9 cellular contexts compared by ENCODE assay signal in the genomic region with DNA sequence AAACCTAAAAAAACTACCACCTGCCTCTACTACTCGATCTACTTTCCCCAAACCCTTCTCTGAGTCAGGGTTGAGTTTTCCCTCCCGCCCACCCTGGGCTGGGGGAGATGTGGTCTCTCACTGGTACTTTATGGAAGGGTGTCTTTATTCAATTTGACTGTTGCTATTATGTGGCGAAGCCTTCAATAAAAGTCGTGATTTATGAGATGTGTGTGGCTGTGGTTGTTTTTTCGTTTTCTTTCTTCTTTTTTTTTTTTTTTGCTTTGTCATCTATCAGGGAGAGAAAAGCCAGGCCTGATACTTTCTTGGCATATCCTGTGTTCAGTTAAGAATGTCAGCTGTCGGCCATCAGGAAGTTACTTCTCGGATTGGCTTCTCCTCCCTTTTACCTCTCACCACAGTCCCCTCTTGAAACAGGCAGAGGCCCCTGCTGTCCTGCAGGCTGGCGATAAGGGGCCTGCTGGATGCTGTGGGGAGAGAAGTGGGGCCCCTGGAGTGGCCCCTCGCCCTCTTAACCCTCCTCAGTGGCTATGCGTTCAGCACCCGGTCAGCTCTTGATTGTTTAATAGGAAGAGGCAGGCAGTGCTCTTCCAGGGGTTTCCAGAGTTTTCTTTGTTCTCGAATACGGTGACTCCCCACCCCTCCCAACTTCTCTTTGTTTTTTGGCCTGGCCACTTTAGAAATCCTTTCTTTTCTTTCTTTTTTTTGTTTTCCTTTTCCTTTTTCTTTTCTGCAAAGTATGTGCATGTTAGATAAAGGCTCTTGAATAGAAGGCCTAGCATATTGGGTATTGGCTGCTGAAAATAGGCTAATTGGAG.
DNase-seq lines count a peak whose midpoint lies in the region; ATAC-seq and TF ChIP-seq lines count a peak whose summit lies in the region.
"Had no signal": no experiment of that assay in that cellular context is flagged by ENCODE, and none has a peak within 500 bp of the region (broad histone marks: within the 10 kb centered on the region; RNA-seq: fewer than 3 reads in every experiment).

No MANE protein-coding gene starts in this region.

- no peak overlapping the region for H3K4me3 ChIP-seq in right cardiac atrium (ENCODE audit: low read length)
- H3K4me3 ChIP-seq: skin epidermis had no signal

- peaks cover 21% of the 10 kb centered on the region for H3K4me1 ChIP-seq in right cardiac atrium (ENCODE audit: control insufficient read depth, insufficient read depth, low read length)

- H3K4me3 Mint-ChIP-seq in activated CD4-positive, alpha-beta T cell treated with anti-CD3 and anti-CD28 coated beads, Interleukin-2, amount 10 ng/mL, durations not matched to agents 24 days and 14 days = no peak overlapping the region
- H3K4me3 Mint-ChIP-seq in activated T-cell treated with anti-CD3 and anti-CD28 coated beads, Interleukin-2, amount 50 U/mL, for 4 hours = no peak overlapping the region

- 17% methylated on average over 13 of the region's 13 CpGs for WGBS in right cardiac atrium

- no peak for TF ChIP-seq CTCF in GM20000 (IDR thresholded peaks at IDR 0.05; ENCODE audit: extremely low read depth, missing control alignments)

- no peak for DNase-seq in activated CD4-positive, alpha-beta T cell treated with anti-CD3 and anti-CD28 coated beads, Interleukin-2, amount 10 ng/mL, durations not matched to agents 24 days and 14 days
- DNase-seq in activated CD4-positive, alpha-beta T cell treated with anti-CD3 and anti-CD28 coated beads, Interleukin-2, amount 50 U/mL, for 1 hour = no peak
- no peak for DNase-seq in activated T-cell treated with anti-CD3 and anti-CD28 coated beads, Interleukin-2, amount 50 U/mL, for 4 hours
- DNase-seq in right cardiac atrium = peak in 2 of 3 donors; percentile 68 to 70
- DNase-seq in stimulated activated CD8-positive, alpha-beta memory T cell treated with anti-CD3 and anti-CD28 coated beads, Interleukin-4, amount 100 ng/mL, for 48 hours = peak; percentile 33
- no peak for DNase-seq in NCI-H748 (lab: John Stamatoyannopoulos, UW; ENCODE audit: unreplicated experiment)
- no peak for DNase-seq in GM20000 (ENCODE audit: low spot score)

- H3K4me1 Mint-ChIP-seq in activated CD4-positive, alpha-beta T cell treated with anti-CD3 and anti-CD28 coated beads, Interleukin-2, amount 10 ng/mL, durations not matched to agents 24 days and 14 days = peaks cover 17% of the 10 kb centered on the region
- H3K4me1 Mint-ChIP-seq in activated T-cell treated with anti-CD3 and anti-CD28 coated beads, Interleukin-2, amount 50 U/mL, for 4 hours (ENCODE audit: low read depth) = peaks cover 20% of the 10 kb centered on the region

- no peaks in the 10 kb centered on the region for H3K9me3 ChIP-seq in right cardiac atrium (ENCODE audit: control insufficient read depth, low read length)

- peak overlapping the region; percentile 71 for H3K27ac Mint-ChIP-seq in activated CD4-positive, alpha-beta T cell treated with anti-CD3 and anti-CD28 coated beads, Interleukin-2, amount 10 ng/mL, durations not matched to agents 24 days and 14 days

- no peaks in the 10 kb centered on the region for H3K27me3 ChIP-seq in right cardiac atrium (ENCODE audit: control insufficient read depth, insufficient read depth)

- H3K27me3 Mint-ChIP-seq in activated CD4-positive, alpha-beta T cell treated with anti-CD3 and anti-CD28 coated beads, Interleukin-2, amount 10 ng/mL, durations not matched to agents 24 days and 14 days = no peaks in the 10 kb centered on the region
- H3K27me3 Mint-ChIP-seq in activated T-cell treated with anti-CD3 and anti-CD28 coated beads, Interleukin-2, amount 50 U/mL, for 4 hours (ENCODE audit: low read depth) = no peaks in the 10 kb centered on the region

- H3K36me3 Mint-ChIP-seq in activated CD4-positive, alpha-beta T cell treated with anti-CD3 and anti-CD28 coated beads, Interleukin-2, amount 10 ng/mL, durations not matched to agents 24 days and 14 days (ENCODE audit: low read depth) = peaks cover 33% of the 10 kb centered on the region
- H3K36me3 Mint-ChIP-seq in activated T-cell treated with anti-CD3 and anti-CD28 coated beads, Interleukin-2, amount 50 U/mL, for 4 hours (ENCODE audit: insufficient read depth) = peaks cover 22% of the 10 kb centered on the region

- H3K27ac ChIP-seq in right cardiac atrium (ENCODE audit: low read length) = peak overlapping the region; percentile 77
- H3K27ac ChIP-seq: skin epidermis had no signal

- intact Hi-C loops in activated CD4-positive, alpha-beta T cell treated with anti-CD3 and anti-CD28 coated beads, Interleukin-2, amount 10 ng/mL, durations not matched to agents 24 days and 14 days (cut with micrococcal nuclease) = no loop called here
- intact Hi-C loops in right cardiac atrium (cut with DNase I) = no loop called here

- peak; percentile 46 to 53 for ATAC-seq in activated T-cell treated with anti-CD3 and anti-CD28 coated beads, Interleukin-2, amount 50 U/mL, for 4 hours
- peak; percentile 76 to 81 for ATAC-seq in right cardiac atrium
- ATAC-seq in GM21529 (IDR thresholded peaks at IDR 0.05; ENCODE audit: unreplicated experiment) = no peak

- no peaks in the 10 kb centered on the region for H3K9me3 Mint-ChIP-seq in activated CD4-positive, alpha-beta T cell treated with anti-CD3 and anti-CD28 coated beads, Interleukin-2, amount 10 ng/mL, durations not matched to agents 24 days and 14 days
- H3K9me3 Mint-ChIP-seq in activated T-cell treated with anti-CD3 and anti-CD28 coated beads, Interleukin-2, amount 50 U/mL, for 4 hours = peaks cover 6% of the 10 kb centered on the region

Comparison
In these comparisons a context has a peak if more than half of its experiments do, and no peak if none do; other contexts are left out.
1. DNase-seq: peak in right cardiac atrium (2 of 3) and stimulated activated CD8-positive, alpha-beta memory T cell treated with anti-CD3 and anti-CD28 coated beads, Interleukin-4, amount 100 ng/mL, for 48 hours (single experiment); none in activated CD4-positive, alpha-beta T cell treated with anti-CD3 and anti-CD28 coated beads, Interleukin-2, amount 10 ng/mL, durations not matched to agents 24 days and 14 days (single experiment), activated CD4-positive, alpha-beta T cell treated with anti-CD3 and anti-CD28 coated beads, Interleukin-2, amount 50 U/mL, for 1 hour (single experiment), activated T-cell treated with anti-CD3 and anti-CD28 coated beads, Interleukin-2, amount 50 U/mL, for 4 hours (single experiment), NCI-H748 (single experiment) and GM20000 (single experiment).